In the genomic region with DNA sequence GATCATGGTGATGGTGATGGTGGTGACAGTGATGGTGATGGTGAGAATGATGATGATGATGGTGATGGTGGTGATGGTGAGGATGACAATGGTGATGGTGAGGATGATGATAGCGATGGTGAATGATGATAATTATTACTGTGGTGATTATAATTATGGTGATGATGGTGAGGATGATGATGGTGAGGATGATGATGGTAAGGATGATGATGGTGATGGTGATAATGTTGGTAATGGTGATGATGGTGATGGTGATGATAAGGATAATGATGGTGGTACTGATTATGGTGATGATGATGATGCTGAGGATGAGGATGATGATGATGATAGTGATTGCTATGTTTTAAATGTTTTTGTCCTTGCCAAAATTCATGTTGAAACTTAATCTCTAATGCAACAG, we compare ENCODE assay signal across 23 cellular contexts. TPM values are rescaled to one million over a fixed set of nuclear protein-coding genes. Genes with fewer than 3 reads are reported as not detected.
"Had no signal": no experiment of that assay in that cellular context is flagged by ENCODE, and none has a peak within 500 bp of the region (broad histone marks: within the 10 kb centered on the region; RNA-seq: fewer than 3 reads in every experiment).

No MANE protein-coding gene starts in this region.

- DNase-seq: Kasumi-1, MM.1S, NCI-H1092 treated with DMSO at 0.1 percent for 48 hours, NCI-H1436, NCI-H187, NCI-H2029, NCI-H2081 treated with DMSO at 0.1 percent for 48 hours, NCI-H2171, NCI-H226, NCI-H446, NCI-H510A, NCI-H524 treated with DMSO at 0.1 percent for 48 hours, NCI-H69, NCI-H774, PC-3, SHP77, SK-N-SH had no signal

- H3K9ac ChIP-seq: KMS-11, SK-N-SH had no signal

- H3K4me2 ChIP-seq: KMS-11, SK-N-SH had no signal

- ATAC-seq: K562, Panc1, PC-3 had no signal

- H3K27ac ChIP-seq: HL-60, KMS-11, RWPE1 had no signal

- H3K4me3 ChIP-seq: K562 had no signal

- FAIRE-seq: K562 had no signal

- H3K9me3 ChIP-seq: SK-N-SH had no signal

RNA-seq across cellular contexts. Expression of a gene that starts 37.3 kb away (rescaled TPM):
- total RNA-seq: K562, OCI-LY7, PC-3 had no signal
